ENCODE assay signal across 9 cellular contexts in the genomic region with DNA sequence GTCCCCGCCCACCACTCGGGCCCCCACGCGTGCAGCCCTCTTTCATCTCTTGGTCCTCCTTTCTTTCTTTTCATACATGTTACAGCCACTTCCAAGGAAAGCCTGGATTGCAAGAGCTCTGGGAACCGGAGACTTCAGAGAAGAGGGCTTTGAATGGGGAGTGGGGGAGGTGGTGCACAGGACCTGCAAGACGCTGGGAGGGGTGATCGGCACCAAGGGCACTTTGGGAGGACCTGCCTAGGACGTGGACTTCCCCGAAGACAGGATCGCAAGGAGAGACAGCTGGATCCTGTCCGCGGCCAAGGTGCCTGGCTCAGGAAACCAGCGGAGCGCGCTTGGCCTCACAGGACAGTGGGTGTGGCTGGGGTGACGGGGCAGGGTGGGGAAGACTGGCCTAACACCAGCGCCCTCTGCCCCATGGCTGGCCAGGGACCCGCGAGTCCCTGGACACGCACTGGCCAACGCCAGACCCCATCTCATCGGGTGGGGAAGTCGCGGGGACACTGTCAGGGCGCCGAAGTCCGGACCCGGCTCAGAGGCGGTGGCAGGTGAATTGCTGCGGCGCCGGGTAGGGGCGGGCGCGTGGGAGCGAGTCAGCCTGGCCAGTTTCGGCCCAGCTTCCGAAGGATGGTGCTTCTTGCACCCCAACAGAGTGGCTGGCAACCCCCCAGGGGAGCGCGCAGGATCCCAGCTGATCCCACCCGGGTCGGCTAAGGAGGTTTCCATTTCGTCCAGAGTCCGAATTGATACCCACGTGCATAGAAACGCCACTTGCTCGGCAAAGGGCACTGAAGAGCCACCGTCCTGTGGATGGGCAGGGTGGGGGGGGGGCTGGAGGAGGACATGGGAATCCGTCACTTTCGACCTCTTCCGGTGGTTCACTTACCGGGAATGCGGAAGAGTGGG. TPM values are rescaled to one million over a fixed set of nuclear protein-coding genes. Genes with fewer than 3 reads are reported as not detected.
A peak's percentile ranks its signal among the peaks of the same experiment; 100 is the strongest.
DNase-seq lines count a peak whose midpoint lies in the region; ATAC-seq and TF ChIP-seq lines count a peak whose summit lies in the region.
"Had no signal": no experiment of that assay in that cellular context is flagged by ENCODE, and none has a peak within 500 bp of the region (broad histone marks: within the 10 kb centered on the region; RNA-seq: fewer than 3 reads in every experiment).

No MANE protein-coding gene starts in this region.

- peak overlapping the region; percentile 37 for H3K4me3 ChIP-seq in HEK293 (ENCODE audit: low read depth, low read length)
- peak overlapping the region in 2 of 4 donors; percentile 9 to 56 for H3K4me3 ChIP-seq in adrenal gland
- peak overlapping the region; percentile 54; the same call in 1 of the 2 replicates for H3K4me3 ChIP-seq in iPS DF 6.9 (ENCODE audit: low read length)
- peak overlapping the region; percentile 63 to 84 (median 72) for H3K4me3 ChIP-seq in gastrocnemius medialis

- WGBS in adrenal gland, 4 donors: 1 to 3% (median 1%) methylated on average over 17 to 53 of the region's 53 CpGs
- no CpG with 5 or more reads among the region's 53 CpGs for WGBS in iPS DF 6.9 (ENCODE audit: insufficient coverage, insufficient read length)

- in situ Hi-C loops in gastrocnemius medialis (cut with MboI; ENCODE audit: low sequenced_read_pairs in 4 of 4): loop anchor here (10.0 to 25.0 kb wide), 6 partner anchors 125 to 363 kb away; no protein-coding TSS in a partner anchor

- H3K27me3 ChIP-seq in adrenal gland: peaks cover 14% of the 10 kb centered on the region
- H3K27me3 ChIP-seq in iPS DF 6.9 (ENCODE audit: control insufficient read depth, insufficient read depth, low read length): peaks cover 24% of the 10 kb centered on the region
- H3K27me3 ChIP-seq in gastrocnemius medialis: no peaks in the 10 kb centered on the region

- no peaks in the 10 kb centered on the region for H3K9me3 ChIP-seq in HEK293 (ENCODE audit: control insufficient read depth, insufficient read depth, low read depth, low read length)
- H3K9me3 ChIP-seq in adrenal gland (replicated peaks in 1 of 3): no peaks in the 10 kb centered on the region
- H3K9me3 ChIP-seq in iPS DF 6.9 (ENCODE audit: control insufficient read depth, insufficient read depth, low read length): no peaks in the 10 kb centered on the region
- no peaks in the 10 kb centered on the region for H3K9me3 ChIP-seq in gastrocnemius medialis

- DNase-seq in adrenal gland (peak; percentile 35 to 55 (median 45)), iPS DF 6.9 (ENCODE audit: low read depth, low spot score) (no peak), gastrocnemius medialis (peak; percentile 46 to 81), NCI-H2227 treated with DMSO at 0.1 percent for 48 hours (lab: John Stamatoyannopoulos, UW) (no peak), GOT3 (lab: John Stamatoyannopoulos, UW) (no peak)
- DNase-seq in activated CD4-positive, CD25-positive, alpha-beta regulatory T cell treated with anti-CD3 and anti-CD28 coated beads, Interleukin-2, amount 50 U/mL, for 72 hours: no peak

- H3K4me1 ChIP-seq in HEK293 (ENCODE audit: control insufficient read depth, insufficient read depth, low read length) (no peaks in the 10 kb centered on the region), adrenal gland (replicated peaks in 1 of 2) (peaks cover 24 to 54% of the 10 kb centered on the region in 2 donors), iPS DF 6.9 (ENCODE audit: control insufficient read depth, insufficient read depth, low read length) (peaks cover 4% of the 10 kb centered on the region; the same call in 1 of the 2 replicates), gastrocnemius medialis (peaks cover 27 to 41% of the 10 kb centered on the region in 2 donors)

- intact Hi-C loops in adrenal gland (cut with DNase I) (loop anchor here (10.0 kb wide), 2 partner anchors 185 to 355 kb away; no protein-coding TSS in a partner anchor), gastrocnemius medialis (cut with DNase I; ENCODE audit: low total_unique reads) (loop anchor here (1.0 to 10.0 kb wide), 10 partner anchors 42 to 587 kb away; a partner anchor contains a TSS)

- TF ChIP-seq POLR2A in adrenal gland (IDR thresholded peaks at IDR 0.05) (no peak), gastrocnemius medialis (IDR thresholded peaks at IDR 0.05) (no peak)

- H3K36me3 ChIP-seq in HEK293 (ENCODE audit: control insufficient read depth in 2 of 2, insufficient read depth in 1 of 2, low read length in 2 of 2) (no peaks in the 10 kb centered on the region), adrenal gland (replicated peaks in 1 of 2) (no peaks in the 10 kb centered on the region), iPS DF 6.9 (ENCODE audit: control insufficient read depth, insufficient read depth, low read length) (no peaks in the 10 kb centered on the region), gastrocnemius medialis (no peaks in the 10 kb centered on the region)

- ATAC-seq in gastrocnemius medialis (peak; percentile 45 to 48), GM18870 (IDR thresholded peaks at IDR 0.05; ENCODE audit: unreplicated experiment) (no peak)

- TF ChIP-seq CTCF in HEK293 (tag by site-specific recombination; IDR thresholded peaks at IDR 0.05) (no peak), adrenal gland (IDR thresholded peaks at IDR 0.05) (no peak), gastrocnemius medialis (IDR thresholded peaks at IDR 0.05 in 4 of 5, conservative IDR thresholded peaks at IDR 0.05 in 1 of 5) (no peak)

- POLR2A ChIA-PET in HEK293 (lab: Yijun Ruan, JAX): interaction anchor here (0.6 to 1.0 kb wide), 5 partner anchors 11 to 300 kb away, joined by 3 to 5 read pairs (median 3); a partner anchor contains a TSS

- CTCF ChIA-PET in HEK293 (lab: Yijun Ruan, JAX): interaction anchor here (0.5 to 3.3 kb wide), 21 partner anchors 8 to 397 kb away, joined by 3 to 28 read pairs (median 4); no protein-coding TSS in a partner anchor

- peak overlapping the region; percentile 1; the same call in 1 of the 2 replicates for H3K27ac ChIP-seq in HEK293 (ENCODE audit: extremely low read depth, low read depth, low read length)
- H3K27ac ChIP-seq in adrenal gland: peak overlapping the region in 4 of 5 donors; percentile 31 to 86 (median 62)
- H3K27ac ChIP-seq in iPS DF 6.9 (ENCODE audit: low read length): no peak overlapping the region
- peak overlapping the region; percentile 93 to 95 (median 94) for H3K27ac ChIP-seq in gastrocnemius medialis

TF ChIP-seq in HEK293, 187 proteins besides CTCF, POLR2A, EP300 and RAD21 (continues in another document):
- no peak for TF ChIP-seq PRDM1 (tag by site-specific recombination; IDR thresholded peaks at IDR 0.05)
- TF ChIP-seq, protein P1, sequence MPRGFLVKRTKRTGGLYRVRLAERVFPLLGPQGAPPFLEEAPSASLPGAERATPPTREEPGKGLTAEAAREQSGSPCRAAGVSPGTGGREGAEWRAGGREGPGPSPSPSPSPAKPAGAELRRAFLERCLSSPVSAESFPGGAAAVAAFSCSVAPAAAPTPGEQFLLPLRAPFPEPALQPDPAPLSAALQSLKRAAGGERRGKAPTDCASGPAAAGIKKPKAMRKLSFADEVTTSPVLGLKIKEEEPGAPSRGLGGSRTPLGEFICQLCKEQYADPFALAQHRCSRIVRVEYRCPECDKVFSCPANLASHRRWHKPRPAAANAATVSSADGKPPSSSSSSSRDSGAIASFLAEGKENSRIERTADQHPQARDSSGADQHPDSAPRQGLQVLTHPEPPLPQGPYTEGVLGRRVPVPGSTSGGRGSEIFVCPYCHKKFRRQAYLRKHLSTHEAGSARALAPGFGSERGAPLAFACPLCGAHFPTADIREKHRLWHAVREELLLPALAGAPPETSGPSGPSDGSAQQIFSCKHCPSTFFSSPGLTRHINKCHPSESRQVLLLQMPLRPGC (tag by site-specific recombination; IDR thresholded peaks at IDR 0.05): no peak
- no peak for TF ChIP-seq ZNF155 (tag by site-specific recombination; IDR thresholded peaks at IDR 0.05)
- no peak for TF ChIP-seq ZNF585B (tag by site-specific recombination; IDR thresholded peaks at IDR 0.05)
- no peak for TF ChIP-seq ZFP3 (tag by site-specific recombination; IDR thresholded peaks at IDR 0.05; ENCODE audit: low read depth)
- TF ChIP-seq KLF9 (tag by site-specific recombination; IDR thresholded peaks at IDR 0.05; ENCODE audit: low read depth): peak; percentile 88
- TF ChIP-seq SP3 (tag by site-specific recombination; IDR thresholded peaks at IDR 0.05): peak; percentile 39
- TF ChIP-seq KLF7 (tag by site-specific recombination; IDR thresholded peaks at IDR 0.05; ENCODE audit: borderline replicate concordance): 0 out of 2 replicates have a peak, but pooled peaks have one; percentile 25
- peak; percentile 71 for TF ChIP-seq ZNF335 (tag by site-specific recombination; conservative IDR thresholded peaks at IDR 0.05)
- TF ChIP-seq, protein P2, sequence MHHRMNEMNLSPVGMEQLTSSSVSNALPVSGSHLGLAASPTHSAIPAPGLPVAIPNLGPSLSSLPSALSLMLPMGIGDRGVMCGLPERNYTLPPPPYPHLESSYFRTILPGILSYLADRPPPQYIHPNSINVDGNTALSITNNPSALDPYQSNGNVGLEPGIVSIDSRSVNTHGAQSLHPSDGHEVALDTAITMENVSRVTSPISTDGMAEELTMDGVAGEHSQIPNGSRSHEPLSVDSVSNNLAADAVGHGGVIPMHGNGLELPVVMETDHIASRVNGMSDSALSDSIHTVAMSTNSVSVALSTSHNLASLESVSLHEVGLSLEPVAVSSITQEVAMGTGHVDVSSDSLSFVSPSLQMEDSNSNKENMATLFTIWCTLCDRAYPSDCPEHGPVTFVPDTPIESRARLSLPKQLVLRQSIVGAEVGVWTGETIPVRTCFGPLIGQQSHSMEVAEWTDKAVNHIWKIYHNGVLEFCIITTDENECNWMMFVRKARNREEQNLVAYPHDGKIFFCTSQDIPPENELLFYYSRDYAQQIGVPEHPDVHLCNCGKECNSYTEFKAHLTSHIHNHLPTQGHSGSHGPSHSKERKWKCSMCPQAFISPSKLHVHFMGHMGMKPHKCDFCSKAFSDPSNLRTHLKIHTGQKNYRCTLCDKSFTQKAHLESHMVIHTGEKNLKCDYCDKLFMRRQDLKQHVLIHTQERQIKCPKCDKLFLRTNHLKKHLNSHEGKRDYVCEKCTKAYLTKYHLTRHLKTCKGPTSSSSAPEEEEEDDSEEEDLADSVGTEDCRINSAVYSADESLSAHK (tag by site-specific recombination; IDR thresholded peaks at IDR 0.05): no peak
- TF ChIP-seq GLI2 (tag by site-specific recombination; IDR thresholded peaks at IDR 0.05; ENCODE audit: borderline replicate concordance, low read depth): no peak
- no peak for TF ChIP-seq ZNF404 (tag by site-specific recombination; IDR thresholded peaks at IDR 0.05)

RNA-seq across cellular contexts. Expression of a gene that starts 0.7 kb away (rescaled TPM):
- total RNA-seq in adrenal gland (10 to 100 TPM; 10.0 to 58.0 (median 21.8) TPM), gastrocnemius medialis (10 to 100 TPM in 3 of 4 donors, 1 to 10 TPM in 1; 9.0 to 25.7 (median 17.5) TPM)
- polyA plus RNA-seq in adrenal gland: 10 to 100 TPM in 1 of 3 donors, 1 to 10 TPM in 2; 3.4 to 16.3 (median 8.5) TPM

RNA-seq across cellular contexts. Expression of a gene that starts 15.1 kb away (rescaled TPM):
- not detected for total RNA-seq in adrenal gland
- not detected for polyA plus RNA-seq in adrenal gland
- total RNA-seq in gastrocnemius medialis: not detected
- total RNA-seq: subcutaneous adipose tissue had no signal

RNA-seq across cellular contexts. Expression of a gene that starts 35.9 kb away (rescaled TPM):
- total RNA-seq in adrenal gland (10 to 100 TPM; 22.5 to 83.0 (median 53.7) TPM), gastrocnemius medialis (10 to 100 TPM; 17.3 to 22.2 (median 21.1) TPM)
- 10 to 100 TPM in 1 of 3 donors, 1 to 10 TPM in 2; 4.3 to 16.1 (median 8.0) TPM for polyA plus RNA-seq in adrenal gland

Comparison
In these comparisons a context has a peak if more than half of its experiments do, and no peak if none do; other contexts are left out.
1. DNase-seq: peak in adrenal gland (7 of 7) and gastrocnemius medialis (2 of 2); none in iPS DF 6.9 (single experiment), activated CD4-positive, CD25-positive, alpha-beta regulatory T cell treated with anti-CD3 and anti-CD28 coated beads, Interleukin-2, amount 50 U/mL, for 72 hours (single experiment), NCI-H2227 treated with DMSO at 0.1 percent for 48 hours (single experiment) and GOT3 (single experiment).